ENCODE assay signal across 1 cellular context in genomic region chr1:218355269-218355668, GRCh38.
TF ChIP-seq lines count a peak whose summit lies in the region.

No MANE protein-coding gene starts in this region.

TF ChIP-seq in GM23338, 12 proteins besides CTCF, POLR2A, EP300 and RAD21 (continued from another document):
- no peak for TF ChIP-seq REST (IDR thresholded peaks at IDR 0.05; ENCODE audit: unreplicated experiment)
- no peak for TF ChIP-seq ZNF462 (CRISPR knock-in tag; IDR thresholded peaks at IDR 0.05)
- no peak for TF ChIP-seq EZH2 (IDR thresholded peaks at IDR 0.05; ENCODE audit: low read depth, unreplicated experiment)
- TF ChIP-seq ZNF331 (CRISPR knock-in tag; IDR thresholded peaks at IDR 0.05; ENCODE audit: low read depth): no peak
- no peak for TF ChIP-seq POLR2AphosphoS5 (IDR thresholded peaks at IDR 0.05; ENCODE audit: low read depth)
- TF ChIP-seq NANOG (IDR thresholded peaks at IDR 0.05; ENCODE audit: borderline replicate concordance): no peak
